ENCODE assay signal across 19 cellular contexts in the genomic region with DNA sequence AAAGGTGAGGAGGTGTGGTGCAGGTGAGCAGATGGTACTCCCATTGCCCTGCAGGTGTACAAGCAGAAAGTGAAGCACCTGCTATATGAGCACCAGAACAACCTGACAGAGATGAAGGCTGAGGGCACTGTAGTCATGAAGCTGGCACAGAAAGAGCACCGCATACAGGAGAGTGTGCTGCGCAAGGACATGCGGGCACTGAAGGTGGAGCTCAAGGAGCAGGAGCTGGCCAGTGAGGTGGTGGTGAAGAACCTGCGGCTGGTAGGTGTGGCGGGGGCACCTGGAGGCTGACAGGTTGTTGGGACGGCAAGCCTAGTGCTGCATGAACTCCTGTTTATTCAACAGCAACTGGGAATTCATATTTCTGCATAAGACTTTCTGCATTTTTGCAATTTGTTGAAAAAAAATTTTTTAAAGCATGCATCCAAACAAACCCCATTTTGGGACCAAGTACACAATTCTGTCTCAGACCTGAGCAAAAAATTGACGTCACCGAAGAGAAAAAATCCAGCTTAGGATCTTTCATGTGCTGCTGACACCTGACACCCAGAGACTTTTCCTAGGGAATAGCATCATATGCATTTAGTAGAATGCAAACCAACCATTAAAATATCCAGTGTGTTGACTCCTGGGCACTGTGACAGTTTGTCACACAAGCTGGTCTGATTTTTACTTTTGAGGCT. TPM values are rescaled to one million over a fixed set of nuclear protein-coding genes. Genes with fewer than 3 reads are reported as not detected.
DNase-seq lines count a peak whose midpoint lies in the region; ATAC-seq and TF ChIP-seq lines count a peak whose summit lies in the region.
"Had no signal": no experiment of that assay in that cellular context is flagged by ENCODE, and none has a peak within 500 bp of the region (broad histone marks: within the 10 kb centered on the region; RNA-seq: fewer than 3 reads in every experiment).

No MANE protein-coding gene starts in this region.

- H3K27ac ChIP-seq in AG04450 (ENCODE audit: low read depth, low read length) = no peak overlapping the region
- H3K27ac ChIP-seq in foreskin keratinocyte = no peak overlapping the region
- H3K27ac ChIP-seq: BLaER1, ovary, skin epidermis had no signal

- TF ChIP-seq CTCF in AG04450 (IDR thresholded peaks at IDR 0.05; ENCODE audit: low read depth, low read length) = no peak
- no peak for TF ChIP-seq CTCF in glutamatergic neuron (IDR thresholded peaks at IDR 0.05; ENCODE audit: partially characterized antibody, unreplicated experiment)
- TF ChIP-seq CTCF in foreskin keratinocyte (conservative IDR thresholded peaks at IDR 0.05) = no peak

- H3K27ac Mint-ChIP-seq in activated naive CD8-positive, alpha-beta T cell treated with anti-CD3 and anti-CD28 coated beads for 36 hours = peak overlapping the region; percentile 68
- no peak overlapping the region for H3K27ac Mint-ChIP-seq in glutamatergic neuron (ENCODE audit: unreplicated experiment)
- H3K27ac Mint-ChIP-seq: H9 had no signal

- H3K4me1 ChIP-seq in foreskin keratinocyte = no peaks in the 10 kb centered on the region

- CTCF ChIA-PET in AG04450 (lab: Charles Lee) = interaction anchor here (1.5 kb wide), 1 partner anchor 14 kb away, joined by 3 read pairs; no protein-coding TSS in a partner anchor

- H3K4me3 Mint-ChIP-seq in activated naive CD8-positive, alpha-beta T cell treated with anti-CD3 and anti-CD28 coated beads for 36 hours = no peak overlapping the region
- peak overlapping the region; percentile 25 for H3K4me3 Mint-ChIP-seq in glutamatergic neuron (ENCODE audit: unreplicated experiment)
- H3K4me3 Mint-ChIP-seq: H9, IgD-negative memory B cell had no signal

- DNase-seq in AG04450 (ENCODE audit: low read depth, low spot score) (peak; percentile 18), HCEC 1CT (peak; percentile 31), glutamatergic neuron (no peak), foreskin keratinocyte (no peak), SHP77 treated with DMSO at 0.1 percent for 48 hours (lab: John Stamatoyannopoulos, UW) (no peak)
- DNase-seq in activated naive CD8-positive, alpha-beta T cell treated with anti-CD3 and anti-CD28 coated beads for 36 hours = no peak
- DNase-seq: activated CD4-positive, CD25-positive, alpha-beta regulatory T cell treated with anti-CD3 and anti-CD28 coated beads, Interleukin-2, amount 50 U/mL, for 72 hours; H9; NCI-H1417; NCI-H2227 treated with DMSO at 0.1 percent for 48 hours; ovary had no signal

- no peak overlapping the region for H3K4me3 ChIP-seq in AG04450 (ENCODE audit: low read depth, low read length)
- H3K4me3 ChIP-seq: BLaER1, heart left ventricle, ovary, skin epidermis had no signal

- POLR2A ChIA-PET in AG04450 (lab: Yijun Ruan, JAX) = interaction anchor here (0.6 kb wide), 1 partner anchor 345 kb away, joined by 3 read pairs; no protein-coding TSS in a partner anchor

- H3K9me3 ChIP-seq in AG04450 (ENCODE audit: control insufficient read depth, insufficient read depth, low read length) = peaks cover 3% of the 10 kb centered on the region; the same call in 1 of the 2 replicates
- H3K9me3 ChIP-seq: BLaER1, heart left ventricle, ovary had no signal

- no peak for ATAC-seq in foreskin keratinocyte
- no peak for ATAC-seq in GM19395 (IDR thresholded peaks at IDR 0.05; ENCODE audit: unreplicated experiment)
- no peak for ATAC-seq in GM19023 (IDR thresholded peaks at IDR 0.05; ENCODE audit: unreplicated experiment)
- ATAC-seq: heart left ventricle had no signal

- H3K36me3 Mint-ChIP-seq in activated naive CD8-positive, alpha-beta T cell treated with anti-CD3 and anti-CD28 coated beads for 36 hours = peaks cover 21% of the 10 kb centered on the region
- H3K36me3 Mint-ChIP-seq in glutamatergic neuron (ENCODE audit: unreplicated experiment) = peaks cover 22% of the 10 kb centered on the region

- H3K27me3 ChIP-seq in AG04450 (ENCODE audit: control insufficient read depth, insufficient read depth, low read length) = no peaks in the 10 kb centered on the region
- H3K27me3 ChIP-seq in foreskin keratinocyte = no peaks in the 10 kb centered on the region
- H3K27me3 ChIP-seq: BLaER1, heart left ventricle, ovary had no signal

- no peaks in the 10 kb centered on the region for H3K27me3 Mint-ChIP-seq in activated naive CD8-positive, alpha-beta T cell treated with anti-CD3 and anti-CD28 coated beads for 36 hours
- H3K27me3 Mint-ChIP-seq in glutamatergic neuron (ENCODE audit: unreplicated experiment) = peaks cover 24% of the 10 kb centered on the region
- H3K27me3 Mint-ChIP-seq: IgD-negative memory B cell had no signal

- H3K4me1 Mint-ChIP-seq in activated naive CD8-positive, alpha-beta T cell treated with anti-CD3 and anti-CD28 coated beads for 36 hours = no peaks in the 10 kb centered on the region
- H3K4me1 Mint-ChIP-seq in glutamatergic neuron (ENCODE audit: low read depth, unreplicated experiment) = no peaks in the 10 kb centered on the region

- peaks cover 6% of the 10 kb centered on the region for H3K9me3 Mint-ChIP-seq in activated naive CD8-positive, alpha-beta T cell treated with anti-CD3 and anti-CD28 coated beads for 36 hours
- H3K9me3 Mint-ChIP-seq in glutamatergic neuron (ENCODE audit: unreplicated experiment) = peaks cover 20% of the 10 kb centered on the region
- H3K9me3 Mint-ChIP-seq: H9, IgD-negative memory B cell had no signal

RNA-seq across cellular contexts. Expression of gene DBNDD1, which starts 13.5 kb away (rescaled TPM):
- polyA plus RNA-seq in AG04450 (2011; rRNA removed) (9.2 and 12.5 TPM in 2 replicates), foreskin keratinocyte (2.4 and 14.5 TPM in 2 replicates)
- 5.8 and 7.2 TPM in 2 replicates for polyA minus RNA-seq in AG04450 (2011; rRNA and poly(A)+ RNA removed)
- 1 to 10 TPM in 1 of 2 experiments, under 1 TPM in 1; 0.82 to 1.0 TPM for total RNA-seq in activated naive CD8-positive, alpha-beta T cell treated with anti-CD3 and anti-CD28 coated beads for 36 hours
- total RNA-seq in glutamatergic neuron (ENCODE audit: unreplicated experiment) (77.8 TPM), foreskin keratinocyte (1.8 and 11.8 TPM in 2 replicates)

RNA-seq across cellular contexts. Expression of gene PRDM7, which starts 44.3 kb away (rescaled TPM):
- polyA plus RNA-seq in AG04450 (2011; rRNA removed) (not detected in 2 replicates), foreskin keratinocyte (not detected in 2 replicates)
- polyA minus RNA-seq in AG04450 (2011; rRNA and poly(A)+ RNA removed) = not detected in 2 replicates
- not detected for total RNA-seq in activated naive CD8-positive, alpha-beta T cell treated with anti-CD3 and anti-CD28 coated beads for 36 hours
- total RNA-seq in glutamatergic neuron (ENCODE audit: unreplicated experiment) (not detected), foreskin keratinocyte (not detected in 2 replicates)
- total RNA-seq: bronchial epithelial cell, H9, heart left ventricle, kidney epithelial cell, ovary had no signal
- polyA plus RNA-seq: heart left ventricle, IgD-negative memory B cell, ovary had no signal

Comparison
In these comparisons a context has a peak if more than half of its experiments do, and no peak if none do; other contexts are left out.
1. DNase-seq: peak in AG04450 (single experiment) and HCEC 1CT (single experiment); none in activated naive CD8-positive, alpha-beta T cell treated with anti-CD3 and anti-CD28 coated beads for 36 hours (single experiment), glutamatergic neuron (single experiment), foreskin keratinocyte (0 of 2) and SHP77 treated with DMSO at 0.1 percent for 48 hours (single experiment).